24 cellular contexts compared by ENCODE assay signal in genomic region chrX:31190221-31190975, GRCh38.
"Had no signal": no experiment of that assay in that cellular context is flagged by ENCODE, and none has a peak within 500 bp of the region (broad histone marks: within the 10 kb centered on the region; RNA-seq: fewer than 3 reads in every experiment).

No MANE protein-coding gene starts in this region.

- H3K27ac ChIP-seq: esophagus squamous epithelium, foreskin keratinocyte, gastroesophageal sphincter, prostate gland, right atrium auricular region, stomach, thyroid gland, vagina had no signal

- H3K27me3 ChIP-seq: esophagus squamous epithelium, foreskin keratinocyte, gastroesophageal sphincter, heart right ventricle, right atrium auricular region, stomach, thyroid gland, vagina had no signal

- H3K4me3 ChIP-seq: esophagus squamous epithelium, gastroesophageal sphincter, heart right ventricle, lung, mucosa of descending colon, prostate gland, right atrium auricular region, stomach, thyroid gland, vagina had no signal

- DNase-seq: cortex of kidney; effector memory CD8-positive, alpha-beta T cell; erythroblast; esophagus squamous epithelium; foreskin keratinocyte; heart right ventricle; hypothalamus; immature natural killer cell; islet precursor cell; kidney glomerular epithelial cell; left colon; mucosa of descending colon; naive B cell; stimulated activated CD4-positive, alpha-beta T cell treated with anti-CD3 and anti-CD28 coated beads, Interleukin-2, amount 100 ng/mL, for 24 hours; stimulated activated CD4-positive, alpha-beta T cell treated with anti-CD3 and anti-CD28 coated beads, Interleukin-4, amount 100 ng/mL, for 24 hours; stimulated activated naive CD4-positive, alpha-beta T cell treated with Interleukin-2 at 50 U/mL for 16 hours; stomach; thyroid gland; trophoblast cell had no signal

- H3K4me1 ChIP-seq: esophagus squamous epithelium, foreskin keratinocyte, gastroesophageal sphincter, prostate gland, right atrium auricular region, thyroid gland, vagina had no signal

- H3K36me3 ChIP-seq: esophagus squamous epithelium, gastroesophageal sphincter, prostate gland, right atrium auricular region, stomach, thyroid gland, vagina had no signal

- H3K9me3 ChIP-seq: esophagus squamous epithelium, gastroesophageal sphincter, heart right ventricle, mucosa of descending colon, prostate gland, right atrium auricular region, stomach, thyroid gland, vagina had no signal
